In the genomic region with DNA sequence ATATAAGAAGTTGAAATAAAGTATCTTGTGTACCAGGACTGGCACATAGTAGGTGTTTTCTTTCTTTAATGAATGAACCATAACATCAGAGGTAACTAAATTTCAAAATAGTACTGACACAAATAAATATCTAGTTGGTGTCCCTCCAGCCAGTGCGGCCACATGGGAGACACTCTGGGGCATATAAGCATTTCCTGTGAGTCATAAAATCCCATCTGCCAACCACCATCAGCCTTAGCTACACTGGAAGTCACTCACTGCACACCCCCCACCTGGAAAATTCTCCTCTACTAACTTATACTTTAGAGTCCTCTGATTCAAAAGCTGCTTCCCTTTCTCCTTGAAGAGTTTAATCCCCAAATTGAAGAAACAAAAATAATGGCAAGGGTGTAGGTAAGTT, we compare ENCODE assay signal across 13 cellular contexts.
DNase-seq lines count a peak whose midpoint lies in the region; ATAC-seq and TF ChIP-seq lines count a peak whose summit lies in the region.
"Had no signal": no experiment of that assay in that cellular context is flagged by ENCODE, and none has a peak within 500 bp of the region (broad histone marks: within the 10 kb centered on the region; RNA-seq: fewer than 3 reads in every experiment).

No MANE protein-coding gene starts in this region.

- no peak for TF ChIP-seq CTCF in AG10803 (conservative IDR thresholded peaks at IDR 0.05; ENCODE audit: low read length)
- TF ChIP-seq CTCF in HEK293 (tag by site-specific recombination; IDR thresholded peaks at IDR 0.05), result no peak
- no peak for TF ChIP-seq CTCF in RWPE1 (conservative IDR thresholded peaks at IDR 0.05; ENCODE audit: low read depth)
- TF ChIP-seq CTCF in foreskin fibroblast (IDR thresholded peaks at IDR 0.05; ENCODE audit: low read depth, low read length), result no peak

- no peak for ATAC-seq in HG03175 (IDR thresholded peaks at IDR 0.05; ENCODE audit: unreplicated experiment)
- ATAC-seq: right cardiac atrium had no signal

- POLR2A ChIA-PET in HEK293 (lab: Yijun Ruan, JAX), result no interaction called here
- POLR2A ChIA-PET in RWPE1 (lab: Yijun Ruan, JAX; ENCODE audit: low non-redundant PET), result no interaction called here

- H3K27ac ChIP-seq in HEK293 (ENCODE audit: extremely low read depth, low read depth, low read length) (no peak overlapping the region), RWPE1 (no peak overlapping the region)
- H3K27ac ChIP-seq: C4-2B had no signal

- H3K4me3 ChIP-seq in AG10803 (ENCODE audit: low read length) (no peak overlapping the region), HEK293 (ENCODE audit: low read depth, low read length) (no peak overlapping the region), foreskin fibroblast (ENCODE audit: low read depth in 1 of 2, low read length in 2 of 2) (no peak overlapping the region)

- DNase-seq in AG10803 (ENCODE audit: low read depth) (peak; percentile 44), RWPE1 (ENCODE audit: low spot score) (peak; percentile 38), foreskin fibroblast (peak; percentile 9 to 43), NCI-H146 treated with DMSO at 0.1 percent for 48 hours (lab: John Stamatoyannopoulos, UW; ENCODE audit: unreplicated experiment) (no peak), dedifferentiated amniotic fluid mesenchymal stem cell (ENCODE audit: extremely low spot score) (no peak), RPMI8226 (no peak)
- DNase-seq: activated CD8-positive, alpha-beta memory T cell treated with anti-CD3 and anti-CD28 coated beads, Interleukin-2, amount 50 U/mL, for 48 hours; amygdala; NCI-H187 treated with DMSO at 0.1 percent for 48 hours; right cardiac atrium had no signal

- H3K4me1 ChIP-seq in HEK293 (ENCODE audit: control insufficient read depth, insufficient read depth, low read length), result no peaks in the 10 kb centered on the region

- H3K36me3 ChIP-seq in HEK293 (ENCODE audit: control insufficient read depth in 2 of 2, insufficient read depth in 1 of 2, low read length in 2 of 2), result no peaks in the 10 kb centered on the region

- H3K9me3 ChIP-seq in HEK293 (ENCODE audit: control insufficient read depth, insufficient read depth, low read depth, low read length), result no peaks in the 10 kb centered on the region

- CTCF ChIA-PET in HEK293 (lab: Yijun Ruan, JAX) (interaction anchor here (0.6 kb wide), 1 partner anchor 28 kb away, joined by 3 read pairs; no protein-coding TSS in a partner anchor), RWPE1 (lab: Yijun Ruan, JAX) (no interaction called here)

TF ChIP-seq in HEK293, 187 proteins besides CTCF, POLR2A, EP300 and RAD21:
- 0 out of 2 replicates have a peak, but pooled peaks have one; percentile 9 for TF ChIP-seq GLIS1 (tag by site-specific recombination; IDR thresholded peaks at IDR 0.05)
- no peak for TF ChIP-seq BCL11B (tag by site-specific recombination; IDR thresholded peaks at IDR 0.05; ENCODE audit: low read depth)

Comparison
In these comparisons a context has a peak if more than half of its experiments do, and no peak if none do; other contexts are left out.
1. DNase-seq: peak in AG10803 (single experiment), RWPE1 (single experiment) and foreskin fibroblast (2 of 2); none in NCI-H146 treated with DMSO at 0.1 percent for 48 hours (single experiment), dedifferentiated amniotic fluid mesenchymal stem cell (single experiment) and RPMI8226 (single experiment).